Comparison of ENCODE assay signal across 9 cellular contexts in genomic region chr19:3129112-3129511, GRCh38. TPM values are rescaled to one million over a fixed set of nuclear protein-coding genes. Genes with fewer than 3 reads are reported as not detected.
DNase-seq lines count a peak whose midpoint lies in the region; ATAC-seq, FAIRE-seq and TF ChIP-seq lines count a peak whose summit lies in the region.
"Had no signal": no experiment of that assay in that cellular context is flagged by ENCODE, and none has a peak within 500 bp of the region (broad histone marks: within the 10 kb centered on the region; RNA-seq: fewer than 3 reads in every experiment).

No MANE protein-coding gene starts in this region.

- H4K8ac ChIP-seq in H9 (replicated peaks; ENCODE audit: insufficient read length, low read depth, low read length) = no peak overlapping the region
- no peak overlapping the region for H4K8ac ChIP-seq in mesendoderm (ENCODE audit: low read depth, low read length)

- no peak overlapping the region for H2BK12ac ChIP-seq in H9 (ENCODE audit: insufficient read length, low read depth, low read length)

- H3K27me3 ChIP-seq in H9 (ENCODE audit: insufficient read depth, low read length) (no peaks in the 10 kb centered on the region), HepG2 (ENCODE audit: control insufficient read depth in 1 of 2, insufficient read depth in 2 of 2, low read length in 2 of 2) (peaks cover 0 to 3% of the 10 kb centered on the region in 2 experiments; a peak in 1 of 5 replicates), mesendoderm (ENCODE audit: insufficient read depth, low read length, poor library complexity) (no peaks in the 10 kb centered on the region)

- no peak overlapping the region for H3T11ph ChIP-seq in H9 (ENCODE audit: low read length)

- H3K4me1 ChIP-seq in H9 (ENCODE audit: insufficient read depth, low read length) = no peaks in the 10 kb centered on the region
- peaks cover 7% of the 10 kb centered on the region; the same call in 1 of the 2 replicates for H3K4me1 ChIP-seq in HepG2 (ENCODE audit: insufficient read depth, low read length)
- no peaks in the 10 kb centered on the region for H3K4me1 ChIP-seq in mesendoderm (ENCODE audit: control insufficient read depth, low read depth, low read length)

- no peak for TF ChIP-seq POLR2A in HepG2 (IDR thresholded peaks at IDR 0.05; ENCODE audit: insufficient read depth in 1 of 2, low read depth in 2 of 2, low read length in 2 of 2)

- H3K27me3 Mint-ChIP-seq in H9 (ENCODE audit: low read depth) = no peaks in the 10 kb centered on the region

- CTCF ChIA-PET in HepG2 (lab: Yijun Ruan, JAX; ENCODE audit: low intra/inter-chr PET ratio, low total read pairs) = interaction anchor here (1.3 to 3.0 kb wide), 2 partner anchors 17 to 34 kb away, joined by 3 to 26 read pairs; no protein-coding TSS in a partner anchor

- H3K18ac ChIP-seq in H9 (ENCODE audit: insufficient read length, low read depth, low read length) (no peak overlapping the region), mesendoderm (ENCODE audit: low read length) (no peak overlapping the region)

- DNase-seq in CD1c-positive myeloid dendritic cell (ENCODE audit: extremely low spot score) (peak; percentile 42), H9 (no peak), SW480 (ENCODE audit: low spot score) (peak; percentile 22), HepG2 (ENCODE audit: low spot score) (peak; percentile 35), mesendoderm (no peak)

- H2BK15ac ChIP-seq in H9 (ENCODE audit: low read depth, low read length) (no peak overlapping the region), mesendoderm (replicated peaks; ENCODE audit: low read depth) (no peak overlapping the region)

- H2BK20ac ChIP-seq in H9 (ENCODE audit: low read depth, low read length, poor library complexity, severe bottlenecking) = no peak overlapping the region

- no peaks in the 10 kb centered on the region for H3K79me1 ChIP-seq in H9 (ENCODE audit: insufficient read depth, low read depth, low read length, poor library complexity, severe bottlenecking)
- no peaks in the 10 kb centered on the region for H3K79me1 ChIP-seq in mesendoderm (ENCODE audit: low read length)

- no peaks in the 10 kb centered on the region for H3K23me2 ChIP-seq in H9 (ENCODE audit: insufficient read length, low read depth, low read length, poor library complexity, severe bottlenecking)

- H2AK5ac ChIP-seq in H9 (ENCODE audit: insufficient read length, low read length) (no peak overlapping the region), mesendoderm (ENCODE audit: low read length) (no peak overlapping the region)

- H4K20me1 ChIP-seq in H9 (ENCODE audit: control insufficient read depth, insufficient read depth, insufficient read length) (peaks cover 2% of the 10 kb centered on the region), HepG2 (ENCODE audit: insufficient read depth, low read length) (no peaks in the 10 kb centered on the region)

- H3K27ac Mint-ChIP-seq in H9 = no peak overlapping the region

- H4K91ac ChIP-seq in H9 (ENCODE audit: insufficient read length, low read depth, low read length) = no peak overlapping the region

- no peak for TF ChIP-seq EP300 in HepG2 (IDR thresholded peaks at IDR 0.05; ENCODE audit: low read depth in 2 of 2, low read length in 2 of 2)
- TF ChIP-seq EP300 in HepG2 (CRISPR knock-in tag; IDR thresholded peaks at IDR 0.05; ENCODE audit: borderline replicate concordance) = no peak

- no peak for TF ChIP-seq RAD21 in HepG2 (CRISPR knock-in tag; IDR thresholded peaks at IDR 0.05)

- H3K4me3 Mint-ChIP-seq in H9 = no peak overlapping the region

- no peaks in the 10 kb centered on the region for H3K9me3 Mint-ChIP-seq in H9

- POLR2A ChIA-PET in HepG2 (lab: Yijun Ruan, JAX) = interaction anchor here (0.8 to 1.5 kb wide), 2 partner anchors 25 to 33 kb away, joined by 3 to 4 read pairs; no protein-coding TSS in a partner anchor

- H3K4me3 ChIP-seq in HepG2 (replicated peaks in 1 of 3; ENCODE audit: insufficient read depth in 1 of 3, low read depth in 2 of 3, low read length in 3 of 3) (no peak overlapping the region), mesendoderm (ENCODE audit: low read length) (no peak overlapping the region)

- H3K4me2 ChIP-seq in H9 (ENCODE audit: insufficient read depth, insufficient read length, low read length) (no peak overlapping the region), HepG2 (ENCODE audit: low read depth, low read length) (no peak overlapping the region), mesendoderm (ENCODE audit: low read length) (no peak overlapping the region)
- H3K4me2 ChIP-seq: KMS-11 had no signal

- no peak overlapping the region for H3K4ac ChIP-seq in H9 (ENCODE audit: low read depth, low read length)
- no peak overlapping the region for H3K4ac ChIP-seq in mesendoderm (ENCODE audit: low read depth, low read length)

- in situ Hi-C loops in HepG2 (cut with HindIII; ENCODE audit: extremely low pct_ligation_motif_present, low pct_unique_long_range_greater_than_20kb) = loop anchor here (10.0 kb wide), 1 partner anchor 54 kb away; no protein-coding TSS in a partner anchor

- BruUV-seq in HepG2 (replicated peaks; lab: Mats Ljungman, UMichigan) = no TSS peak

- no peak overlapping the region for H2BK5ac ChIP-seq in H9 (ENCODE audit: insufficient read length, low read length)
- H2BK5ac ChIP-seq in mesendoderm (ENCODE audit: low read length) = no peak overlapping the region

- no peak overlapping the region for H3K9ac ChIP-seq in H9 (ENCODE audit: extremely low read depth, insufficient read length, low read length)
- H3K9ac ChIP-seq in HepG2 (ENCODE audit: insufficient read depth, low read depth, low read length) = no peak overlapping the region
- no peak overlapping the region for H3K9ac ChIP-seq in mesendoderm (ENCODE audit: low read length)
- H3K9ac ChIP-seq: KMS-11 had no signal

- H3K14ac ChIP-seq in H9 (ENCODE audit: insufficient read depth, low read length) = no peak overlapping the region

- H3K4me1 Mint-ChIP-seq in H9 = peaks cover 3 to 8% of the 10 kb centered on the region in 2 experiments; a peak in 3 of 4 replicates

- no peak overlapping the region for H4K5ac ChIP-seq in H9 (ENCODE audit: insufficient read length, low read depth, low read length)
- no peak overlapping the region for H4K5ac ChIP-seq in mesendoderm (ENCODE audit: low read length)

- intact Hi-C loops in HepG2 (cut with micrococcal nuclease; ENCODE audit: unreplicated experiment) = loop anchor here (1.0 kb wide), 1 partner anchor 34 kb away; no protein-coding TSS in a partner anchor

- H2AFZ ChIP-seq in H9 (ENCODE audit: low read length) = no peak overlapping the region
- no peak overlapping the region for H2AFZ ChIP-seq in HepG2 (ENCODE audit: low read length)

- no peak overlapping the region for H3K27ac ChIP-seq in H9 (ENCODE audit: insufficient read length, low read depth, low read length)
- no peak overlapping the region for H3K27ac ChIP-seq in HepG2 (ENCODE audit: extremely low read length, insufficient read depth, low read length)
- H3K27ac ChIP-seq in mesendoderm (ENCODE audit: low read depth, low read length) = no peak overlapping the region
- H3K27ac ChIP-seq: KMS-11 had no signal

- ATAC-seq in HepG2 (no peak), GM21717 (IDR thresholded peaks at IDR 0.05; ENCODE audit: unreplicated experiment) (no peak), HG03135 (IDR thresholded peaks at IDR 0.05; ENCODE audit: unreplicated experiment) (no peak), GM19351 (IDR thresholded peaks at IDR 0.05; ENCODE audit: unreplicated experiment) (no peak)

- WGBS in H9 (ENCODE audit: extremely low coverage, insufficient read length, low lambda C conversion rate) = no CpG with 5 or more reads among the region's 1 CpG
- 0% methylated on average over 1 of the region's 1 CpG for WGBS in HepG2 (ENCODE audit: low lambda C conversion rate)
- no CpG with 5 or more reads among the region's 1 CpG for WGBS in mesendoderm (ENCODE audit: extremely low coverage, insufficient coverage, low lambda C conversion rate)

- H2BK120ac ChIP-seq in H9 (ENCODE audit: low read depth, low read length, poor library complexity, severe bottlenecking) = no peak overlapping the region
- H2BK120ac ChIP-seq in mesendoderm (ENCODE audit: low read depth, low read length) = no peak overlapping the region

- no peak overlapping the region for H3K23ac ChIP-seq in H9 (ENCODE audit: insufficient read length, low read depth, low read length)
- no peak overlapping the region for H3K23ac ChIP-seq in mesendoderm (ENCODE audit: low read length)

- TF ChIP-seq CTCF in H9 (conservative IDR thresholded peaks at IDR 0.05) = peak; percentile 69
- TF ChIP-seq CTCF in HepG2 (CRISPR knock-in tag; IDR thresholded peaks at IDR 0.05) = peak; percentile 46

- H3K79me2 ChIP-seq in H9 (ENCODE audit: insufficient read depth, low read length) (no peaks in the 10 kb centered on the region), HepG2 (ENCODE audit: insufficient read depth, low read length) (no peaks in the 10 kb centered on the region), mesendoderm (ENCODE audit: control insufficient read depth, insufficient read depth, low read length) (no peaks in the 10 kb centered on the region)

- peak; percentile 60 for FAIRE-seq in HepG2 (lab: Jason Lieb, UNC)

- H3K36me3 ChIP-seq in HepG2 (replicated peaks in 1 of 2; ENCODE audit: control insufficient read depth in 1 of 2, insufficient read depth in 2 of 2, low read length in 2 of 2) (no peaks in the 10 kb centered on the region), mesendoderm (ENCODE audit: control insufficient read depth, insufficient read depth, low read length) (no peaks in the 10 kb centered on the region)

- no peaks in the 10 kb centered on the region for H3K36me3 Mint-ChIP-seq in H9 (ENCODE audit: insufficient read depth in 1 of 3, low read depth in 3 of 3)

- no peak overlapping the region for H3K56ac ChIP-seq in H9 (ENCODE audit: insufficient read length, low read depth, low read length)
- H3K56ac ChIP-seq in mesendoderm (ENCODE audit: low read length) = no peak overlapping the region

- H3K9me3 ChIP-seq in H9 (ENCODE audit: control insufficient read depth, low read depth, low read length) (no peaks in the 10 kb centered on the region), HepG2 (ENCODE audit: low read length) (no peaks in the 10 kb centered on the region)

RNA-seq across cellular contexts. Expression of gene GNA15, which starts 6.7 kb away (rescaled TPM):
- total RNA-seq in H9 (2021) (0.20 TPM in 1 of 2 replicates, not detected in the other), HepG2 (2016; rRNA removed; fragmentation: Illumina TruSeq; extraction: Trizol) (not detected in 2 replicates)
- not detected in 2 replicates for total RNA-seq in HepG2 (2016; cell fraction: cytosol; rRNA removed; fragmentation: Illumina TruSeq; extraction: Trizol; ENCODE audit: low read depth)
- not detected in 2 replicates for total RNA-seq in HepG2 (2016; cell fraction: insoluble cytoplasmic fraction; rRNA removed; fragmentation: Illumina TruSeq; extraction: Trizol)
- total RNA-seq in HepG2 (2016; cell fraction: membrane; rRNA removed; fragmentation: Illumina TruSeq; extraction: Trizol) = not detected in 2 replicates
- total RNA-seq in HepG2 (2016; cell fraction: nucleus; rRNA removed; fragmentation: Illumina TruSeq; extraction: Trizol) = not detected in 2 replicates
- polyA plus RNA-seq in HepG2 (2011; rRNA removed) = not detected in 2 replicates
- polyA plus RNA-seq in HepG2 (2011; cell fraction: cytosol; rRNA removed) = 0.04 TPM in 1 of 2 replicates, not detected in the other
- polyA plus RNA-seq in HepG2 (2011; cell fraction: nucleus; rRNA removed) = not detected in 2 replicates
- polyA plus RNA-seq in HepG2 (2012) = not detected in 2 replicates
- not detected in 2 replicates for polyA plus RNA-seq in HepG2 (2016; cell fraction: cytosol; fragmentation: Illumina TruSeq; extraction: Trizol; ENCODE audit: low read depth)
- polyA plus RNA-seq in HepG2 (2016; cell fraction: insoluble cytoplasmic fraction; fragmentation: Illumina TruSeq; extraction: Trizol; ENCODE audit: low read depth) = not detected in 2 replicates
- 0.08 TPM in 1 of 2 replicates, not detected in the other for polyA plus RNA-seq in HepG2 (2016; cell fraction: membrane; fragmentation: Illumina TruSeq; extraction: Trizol; ENCODE audit: low read depth)
- polyA plus RNA-seq in HepG2 (2016; cell fraction: nucleus; fragmentation: Illumina TruSeq; extraction: Trizol; ENCODE audit: insufficient read depth, low read depth) = 0.22 TPM in 1 of 2 replicates, not detected in the other
- 0.10 and 0.61 TPM in 2 replicates for polyA minus RNA-seq in HepG2 (2011; rRNA and poly(A)+ RNA removed; ENCODE audit: low replicate concordance)
- polyA minus RNA-seq in HepG2 (2011; cell fraction: cytosol; rRNA and poly(A)+ RNA removed) = not detected in 2 replicates
- not detected in 2 replicates for polyA minus RNA-seq in HepG2 (2011; cell fraction: nucleus; rRNA and poly(A)+ RNA removed)
- polyA plus RNA-seq in mesendoderm (2013, experiment 1 of 2) = 0.21 TPM
- 0.17 TPM for polyA plus RNA-seq in mesendoderm (2013, experiment 2 of 2)

RNA-seq across cellular contexts. Expression of gene GNA11, which starts 35.0 kb away (rescaled TPM):
- total RNA-seq in H9 (2021) (23.1 and 24.0 TPM in 2 replicates), HepG2 (2016; rRNA removed; fragmentation: Illumina TruSeq; extraction: Trizol) (18.8 and 26.8 TPM in 2 replicates)
- total RNA-seq in HepG2 (2016; cell fraction: cytosol; rRNA removed; fragmentation: Illumina TruSeq; extraction: Trizol; ENCODE audit: low read depth) = 4.5 and 5.5 TPM in 2 replicates
- 16.2 and 28.2 TPM in 2 replicates for total RNA-seq in HepG2 (2016; cell fraction: insoluble cytoplasmic fraction; rRNA removed; fragmentation: Illumina TruSeq; extraction: Trizol)
- 20.2 and 20.3 TPM in 2 replicates for total RNA-seq in HepG2 (2016; cell fraction: membrane; rRNA removed; fragmentation: Illumina TruSeq; extraction: Trizol)
- 13.2 and 15.8 TPM in 2 replicates for total RNA-seq in HepG2 (2016; cell fraction: nucleus; rRNA removed; fragmentation: Illumina TruSeq; extraction: Trizol)
- polyA plus RNA-seq in HepG2 (2011; rRNA removed) = 16.0 and 16.8 TPM in 2 replicates
- polyA plus RNA-seq in HepG2 (2011; cell fraction: cytosol; rRNA removed) = 18.0 and 19.4 TPM in 2 replicates
- polyA plus RNA-seq in HepG2 (2011; cell fraction: nucleus; rRNA removed) = 24.5 and 30.8 TPM in 2 replicates
- 21.5 and 25.5 TPM in 2 replicates for polyA plus RNA-seq in HepG2 (2012)
- polyA plus RNA-seq in HepG2 (2016; cell fraction: cytosol; fragmentation: Illumina TruSeq; extraction: Trizol; ENCODE audit: low read depth) = 4.2 and 4.6 TPM in 2 replicates
- 25.9 and 33.9 TPM in 2 replicates for polyA plus RNA-seq in HepG2 (2016; cell fraction: insoluble cytoplasmic fraction; fragmentation: Illumina TruSeq; extraction: Trizol; ENCODE audit: low read depth)
- 14.1 and 15.9 TPM in 2 replicates for polyA plus RNA-seq in HepG2 (2016; cell fraction: membrane; fragmentation: Illumina TruSeq; extraction: Trizol; ENCODE audit: low read depth)
- polyA plus RNA-seq in HepG2 (2016; cell fraction: nucleus; fragmentation: Illumina TruSeq; extraction: Trizol; ENCODE audit: insufficient read depth, low read depth) = 31.1 and 31.9 TPM in 2 replicates
- polyA minus RNA-seq in HepG2 (2011; rRNA and poly(A)+ RNA removed; ENCODE audit: low replicate concordance) = 36.6 and 52.6 TPM in 2 replicates
- 10.8 and 16.8 TPM in 2 replicates for polyA minus RNA-seq in HepG2 (2011; cell fraction: cytosol; rRNA and poly(A)+ RNA removed)
- 6.7 and 7.1 TPM in 2 replicates for polyA minus RNA-seq in HepG2 (2011; cell fraction: nucleus; rRNA and poly(A)+ RNA removed)
- 19.0 TPM for polyA plus RNA-seq in mesendoderm (2013, experiment 1 of 2)
- 19.6 TPM for polyA plus RNA-seq in mesendoderm (2013, experiment 2 of 2)

RNA-seq across cellular contexts. Expression of gene S1PR4, which starts 49.5 kb away (rescaled TPM):
- total RNA-seq in H9 (2021) (not detected in 2 replicates), HepG2 (2016; rRNA removed; fragmentation: Illumina TruSeq; extraction: Trizol) (0.07 TPM in 1 of 2 replicates, not detected in the other)
- total RNA-seq in HepG2 (2016; cell fraction: cytosol; rRNA removed; fragmentation: Illumina TruSeq; extraction: Trizol; ENCODE audit: low read depth) = not detected in 2 replicates
- 0.09 TPM in 1 of 2 replicates, not detected in the other for total RNA-seq in HepG2 (2016; cell fraction: insoluble cytoplasmic fraction; rRNA removed; fragmentation: Illumina TruSeq; extraction: Trizol)
- not detected in 2 replicates for total RNA-seq in HepG2 (2016; cell fraction: membrane; rRNA removed; fragmentation: Illumina TruSeq; extraction: Trizol)
- not detected in 2 replicates for total RNA-seq in HepG2 (2016; cell fraction: nucleus; rRNA removed; fragmentation: Illumina TruSeq; extraction: Trizol)
- polyA plus RNA-seq in HepG2 (2011; rRNA removed) = 0.09 and 0.33 TPM in 2 replicates
- not detected in 2 replicates for polyA plus RNA-seq in HepG2 (2011; cell fraction: cytosol; rRNA removed)
- polyA plus RNA-seq in HepG2 (2011; cell fraction: nucleus; rRNA removed) = 1.2 and 1.8 TPM in 2 replicates
- polyA plus RNA-seq in HepG2 (2012) = not detected in 2 replicates
- polyA plus RNA-seq in HepG2 (2016; cell fraction: cytosol; fragmentation: Illumina TruSeq; extraction: Trizol; ENCODE audit: low read depth) = not detected in 2 replicates
- polyA plus RNA-seq in HepG2 (2016; cell fraction: insoluble cytoplasmic fraction; fragmentation: Illumina TruSeq; extraction: Trizol; ENCODE audit: low read depth) = not detected in 2 replicates
- not detected in 2 replicates for polyA plus RNA-seq in HepG2 (2016; cell fraction: membrane; fragmentation: Illumina TruSeq; extraction: Trizol; ENCODE audit: low read depth)
- 0.29 TPM in 1 of 2 replicates, not detected in the other for polyA plus RNA-seq in HepG2 (2016; cell fraction: nucleus; fragmentation: Illumina TruSeq; extraction: Trizol; ENCODE audit: insufficient read depth, low read depth)
- 0.19 TPM in 1 of 2 replicates, not detected in the other for polyA minus RNA-seq in HepG2 (2011; rRNA and poly(A)+ RNA removed; ENCODE audit: low replicate concordance)
- not detected in 2 replicates for polyA minus RNA-seq in HepG2 (2011; cell fraction: cytosol; rRNA and poly(A)+ RNA removed)
- 0.25 TPM in 1 of 2 replicates, not detected in the other for polyA minus RNA-seq in HepG2 (2011; cell fraction: nucleus; rRNA and poly(A)+ RNA removed)
- polyA plus RNA-seq in mesendoderm (2013, experiment 1 of 2) = not detected
- not detected for polyA plus RNA-seq in mesendoderm (2013, experiment 2 of 2)

RNA-seq across cellular contexts. Expression of gene NCLN, which starts 56.6 kb away (rescaled TPM):
- 94.8 and 100 TPM in 2 replicates for total RNA-seq in H9 (2021)
- 20.0 and 56.0 TPM in 2 replicates for total RNA-seq in HepG2 (2016; rRNA removed; fragmentation: Illumina TruSeq; extraction: Trizol)
- 14.5 and 16.6 TPM in 2 replicates for total RNA-seq in HepG2 (2016; cell fraction: cytosol; rRNA removed; fragmentation: Illumina TruSeq; extraction: Trizol; ENCODE audit: low read depth)
- 22.2 and 58.2 TPM in 2 replicates for total RNA-seq in HepG2 (2016; cell fraction: insoluble cytoplasmic fraction; rRNA removed; fragmentation: Illumina TruSeq; extraction: Trizol)
- total RNA-seq in HepG2 (2016; cell fraction: membrane; rRNA removed; fragmentation: Illumina TruSeq; extraction: Trizol) = 36.2 and 36.4 TPM in 2 replicates
- total RNA-seq in HepG2 (2016; cell fraction: nucleus; rRNA removed; fragmentation: Illumina TruSeq; extraction: Trizol) = 45.5 and 60.9 TPM in 2 replicates
- 42.6 and 55.5 TPM in 2 replicates for polyA plus RNA-seq in HepG2 (2011; rRNA removed)
- polyA plus RNA-seq in HepG2 (2011; cell fraction: cytosol; rRNA removed) = 34.0 and 56.6 TPM in 2 replicates
- 87.2 and 112 TPM in 2 replicates for polyA plus RNA-seq in HepG2 (2011; cell fraction: nucleus; rRNA removed)
- polyA plus RNA-seq in HepG2 (2012) = 29.1 and 45.2 TPM in 2 replicates
- polyA plus RNA-seq in HepG2 (2016; cell fraction: cytosol; fragmentation: Illumina TruSeq; extraction: Trizol; ENCODE audit: low read depth) = 21.6 and 23.7 TPM in 2 replicates
- 19.8 and 29.4 TPM in 2 replicates for polyA plus RNA-seq in HepG2 (2016; cell fraction: insoluble cytoplasmic fraction; fragmentation: Illumina TruSeq; extraction: Trizol; ENCODE audit: low read depth)
- 31.3 and 31.9 TPM in 2 replicates for polyA plus RNA-seq in HepG2 (2016; cell fraction: membrane; fragmentation: Illumina TruSeq; extraction: Trizol; ENCODE audit: low read depth)
- 109 and 110 TPM in 2 replicates for polyA plus RNA-seq in HepG2 (2016; cell fraction: nucleus; fragmentation: Illumina TruSeq; extraction: Trizol; ENCODE audit: insufficient read depth, low read depth)
- polyA minus RNA-seq in HepG2 (2011; rRNA and poly(A)+ RNA removed; ENCODE audit: low replicate concordance) = 99.1 and 126 TPM in 2 replicates
- 41.8 and 46.2 TPM in 2 replicates for polyA minus RNA-seq in HepG2 (2011; cell fraction: cytosol; rRNA and poly(A)+ RNA removed)
- 16.4 and 18.6 TPM in 2 replicates for polyA minus RNA-seq in HepG2 (2011; cell fraction: nucleus; rRNA and poly(A)+ RNA removed)
- 76.3 TPM for polyA plus RNA-seq in mesendoderm (2013, experiment 1 of 2)
- 74.9 TPM for polyA plus RNA-seq in mesendoderm (2013, experiment 2 of 2)

Comparison
In these comparisons a context has a peak if more than half of its experiments do, and no peak if none do; other contexts are left out.
1. DNase-seq: peak in CD1c-positive myeloid dendritic cell (single experiment), SW480 (single experiment) and HepG2 (single experiment); none in H9 (single experiment) and mesendoderm (single experiment).